In genomic region chr22:20011993-20012740, GRCh38 we compare ENCODE assay signal across 20 cellular contexts. TPM values are rescaled to one million over a fixed set of nuclear protein-coding genes. Genes with fewer than 3 reads are reported as not detected.
A peak's percentile ranks its signal among the peaks of the same experiment; 100 is the strongest.
DNase-seq lines count a peak whose midpoint lies in the region; ATAC-seq, FAIRE-seq and TF ChIP-seq lines count a peak whose summit lies in the region.
"Had no signal": no experiment of that assay in that cellular context is flagged by ENCODE, and none has a peak within 500 bp of the region (broad histone marks: within the 10 kb centered on the region; RNA-seq: fewer than 3 reads in every experiment).

No MANE protein-coding gene starts in this region.

- DNase-seq in activated CD4-positive, alpha-beta T cell treated with anti-CD3 and anti-CD28 coated beads for 36 hours = no peak
- DNase-seq in activated CD4-positive, alpha-beta T cell treated with anti-CD3 and anti-CD28 coated beads, Interleukin-2, amount 50 U/mL, for 48 hours = no peak
- DNase-seq in RWPE1 (ENCODE audit: low spot score) = no peak
- no peak for DNase-seq in immature natural killer cell
- DNase-seq in osteoblast (ENCODE audit: insufficient read length, low spot score, missing footprints) = peak; percentile 69
- DNase-seq in HuH-7.5 (ENCODE audit: low spot score) = no peak
- DNase-seq in RCC 7860 (ENCODE audit: low spot score) = no peak
- DNase-seq: AML-193; Caco-2; CD4-positive, CD25-positive, alpha-beta regulatory T cell; NCI-H1105 treated with DMSO at 0.1 percent for 48 hours; NCI-H1694; NCI-H2081 treated with DMSO at 0.1 percent for 48 hours; SIG-M5 had no signal

- H3K27ac ChIP-seq in RWPE1 = peak overlapping the region; percentile 9; the same call in 1 of the 2 replicates
- H3K27ac ChIP-seq in osteoblast (ENCODE audit: low read depth, low read length) = no peak overlapping the region
- H3K27ac ChIP-seq: 22Rv1 had no signal

- H3K79me2 ChIP-seq in osteoblast (ENCODE audit: insufficient read depth, low read length) = no peaks in the 10 kb centered on the region

- H3K27ac Mint-ChIP-seq in activated CD4-positive, alpha-beta T cell treated with anti-CD3 and anti-CD28 coated beads for 36 hours = peak overlapping the region; percentile 11
- peak overlapping the region in 2 of 6 donors; percentile 48 to 73 for H3K27ac Mint-ChIP-seq in immature natural killer cell
- H3K27ac Mint-ChIP-seq: CD4-positive, CD25-positive, alpha-beta regulatory T cell had no signal

- H3K36me3 Mint-ChIP-seq in activated CD4-positive, alpha-beta T cell treated with anti-CD3 and anti-CD28 coated beads for 36 hours (ENCODE audit: low read depth) = no peaks in the 10 kb centered on the region
- H3K36me3 Mint-ChIP-seq in immature natural killer cell = no peaks in the 10 kb centered on the region
- H3K36me3 Mint-ChIP-seq: CD4-positive, CD25-positive, alpha-beta regulatory T cell had no signal

- no peak for FAIRE-seq in RCC 7860 (lab: Jason Lieb, UNC)
- FAIRE-seq: G401.6, GM19239, HTR-8/SVneo had no signal

- H3K4me1 Mint-ChIP-seq in activated CD4-positive, alpha-beta T cell treated with anti-CD3 and anti-CD28 coated beads for 36 hours = peaks cover 2% of the 10 kb centered on the region
- H3K4me1 Mint-ChIP-seq in immature natural killer cell = peaks cover 35 to 43% of the 10 kb centered on the region in 2 donors

- no peak overlapping the region for H3K4me3 ChIP-seq in osteoblast (ENCODE audit: insufficient read depth, low read length)

- CTCF ChIA-PET in activated CD4-positive, alpha-beta T cell treated with anti-CD3 and anti-CD28 coated beads for 36 hours (lab: Charles Lee) = interaction anchor here (0.6 to 2.7 kb wide), 3 partner anchors 40 to 267 kb away, joined by 3 to 14 read pairs (median 3); no protein-coding TSS in a partner anchor
- CTCF ChIA-PET in RWPE1 (lab: Yijun Ruan, JAX) = interaction anchor here (0.6 to 1.5 kb wide), 2 partner anchors 10 to 42 kb away, joined by 3 read pairs; no protein-coding TSS in a partner anchor

- TF ChIP-seq CTCF in RWPE1 (conservative IDR thresholded peaks at IDR 0.05; ENCODE audit: low read depth) = no peak
- TF ChIP-seq CTCF in osteoblast (IDR thresholded peaks at IDR 0.05; ENCODE audit: extremely low read depth, low read depth, low read length) = no peak

- intact Hi-C loops in activated CD4-positive, alpha-beta T cell treated with anti-CD3 and anti-CD28 coated beads for 36 hours (cut with DNase I, micrococcal nuclease) = no loop called here

- H3K4me3 Mint-ChIP-seq in activated CD4-positive, alpha-beta T cell treated with anti-CD3 and anti-CD28 coated beads for 36 hours = no peak overlapping the region
- peak overlapping the region in 4 of 5 donors; percentile 18 to 65 (median 56) for H3K4me3 Mint-ChIP-seq in immature natural killer cell

- POLR2A ChIA-PET in activated CD4-positive, alpha-beta T cell treated with anti-CD3 and anti-CD28 coated beads for 36 hours (lab: Charles Lee) = no interaction called here
- POLR2A ChIA-PET in RWPE1 (lab: Yijun Ruan, JAX; ENCODE audit: low non-redundant PET) = no interaction called here

- H3K4me1 ChIP-seq in osteoblast (ENCODE audit: insufficient read depth, low read length) = peaks cover 2% of the 10 kb centered on the region

- no peak overlapping the region for H2AFZ ChIP-seq in osteoblast (ENCODE audit: low read length)

- H3K9me3 ChIP-seq in osteoblast (ENCODE audit: low read depth, low read length) = no peaks in the 10 kb centered on the region
- H3K9me3 ChIP-seq: Caco-2 had no signal

- H3K36me3 ChIP-seq in osteoblast (ENCODE audit: insufficient read depth, low read length) = no peaks in the 10 kb centered on the region

- no peak for ATAC-seq in activated CD4-positive, alpha-beta T cell treated with anti-CD3 and anti-CD28 coated beads for 36 hours
- ATAC-seq in GM18858 (IDR thresholded peaks at IDR 0.05; ENCODE audit: unreplicated experiment) = no peak
- ATAC-seq: HCT116 had no signal

- H3K9me3 Mint-ChIP-seq in activated CD4-positive, alpha-beta T cell treated with anti-CD3 and anti-CD28 coated beads for 36 hours (ENCODE audit: low read depth) = no peaks in the 10 kb centered on the region
- H3K9me3 Mint-ChIP-seq in immature natural killer cell = no peaks in the 10 kb centered on the region
- H3K9me3 Mint-ChIP-seq: CD4-positive, CD25-positive, alpha-beta regulatory T cell had no signal

- no peaks in the 10 kb centered on the region for H4K20me1 ChIP-seq in osteoblast (ENCODE audit: insufficient read depth, low read length)

- no peak overlapping the region for H3K4me2 ChIP-seq in osteoblast (ENCODE audit: insufficient read depth, low read length)

- H3K27me3 ChIP-seq in osteoblast (ENCODE audit: insufficient read depth, low read length) = peaks cover 9% of the 10 kb centered on the region

- peaks cover 6% of the 10 kb centered on the region for H3K27me3 Mint-ChIP-seq in activated CD4-positive, alpha-beta T cell treated with anti-CD3 and anti-CD28 coated beads for 36 hours
- peaks cover 0 to 2% (median 0%) of the 10 kb centered on the region in 3 donors for H3K27me3 Mint-ChIP-seq in immature natural killer cell (ENCODE audit: low read depth in 3 of 3)

RNA-seq across cellular contexts. Expression of gene ARVCF, which starts 4.5 kb away (rescaled TPM):
- 1 to 10 TPM; 1.3 to 2.1 TPM for total RNA-seq in activated CD4-positive, alpha-beta T cell treated with anti-CD3 and anti-CD28 coated beads for 36 hours
- polyA plus RNA-seq in immature natural killer cell = 10 to 100 TPM in 1 of 3 donors, 1 to 10 TPM in 2; 5.3 to 15.9 (median 5.3) TPM
- total RNA-seq in osteoblast = 19.7 and 27.1 TPM in 2 replicates

RNA-seq across cellular contexts. Expression of gene TANGO2, which starts 8.7 kb away (rescaled TPM):
- 10 to 100 TPM; 20.3 to 22.8 TPM for total RNA-seq in activated CD4-positive, alpha-beta T cell treated with anti-CD3 and anti-CD28 coated beads for 36 hours
- 10 to 100 TPM; 43.3 to 68.6 (median 56.6) TPM for polyA plus RNA-seq in immature natural killer cell
- total RNA-seq in osteoblast = 41.8 and 43.8 TPM in 2 replicates
